2 cellular contexts compared by ENCODE assay signal in the genomic region with DNA sequence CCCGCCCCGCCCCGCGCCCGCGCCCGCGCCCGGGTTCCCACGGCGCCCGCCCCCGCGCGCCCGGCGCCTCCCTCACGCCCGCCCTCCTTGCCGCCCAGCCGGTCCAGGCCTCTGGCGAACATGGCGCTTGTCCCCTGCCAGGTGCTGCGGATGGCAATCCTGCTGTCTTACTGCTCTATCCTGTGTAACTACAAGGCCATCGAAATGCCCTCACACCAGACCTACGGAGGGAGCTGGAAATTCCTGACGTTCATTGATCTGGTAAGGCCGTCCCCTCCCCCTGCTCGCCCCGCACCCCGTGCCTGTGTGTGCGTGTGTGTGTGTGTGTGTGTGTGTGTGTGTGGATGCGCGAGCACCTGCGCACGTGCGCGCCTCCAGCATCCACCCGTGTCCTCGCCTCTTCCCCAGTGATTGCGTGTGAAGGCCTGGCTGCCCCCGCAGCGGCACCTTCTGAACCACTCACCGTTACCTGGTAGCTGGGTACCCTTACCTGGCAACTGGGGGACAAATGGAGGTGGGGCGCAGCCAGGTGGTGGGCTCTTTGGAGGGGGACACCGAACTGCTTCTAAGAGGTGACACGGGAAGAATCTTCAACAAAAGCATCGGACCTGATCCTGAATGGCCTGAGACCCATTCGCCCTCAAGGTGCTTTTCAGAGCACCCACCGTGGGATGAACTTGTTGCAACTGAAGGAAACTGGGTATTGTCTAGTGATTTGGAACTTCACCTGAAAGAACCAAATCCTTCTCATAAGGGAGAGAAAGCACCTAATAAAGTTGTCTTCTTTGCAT.
TF ChIP-seq lines count a peak whose summit lies in the region.

A gene with protein sequence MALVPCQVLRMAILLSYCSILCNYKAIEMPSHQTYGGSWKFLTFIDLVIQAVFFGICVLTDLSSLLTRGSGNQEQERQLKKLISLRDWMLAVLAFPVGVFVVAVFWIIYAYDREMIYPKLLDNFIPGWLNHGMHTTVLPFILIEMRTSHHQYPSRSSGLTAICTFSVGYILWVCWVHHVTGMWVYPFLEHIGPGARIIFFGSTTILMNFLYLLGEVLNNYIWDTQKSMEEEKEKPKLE (plus strand): TSS at position 84 of the 791 bp plus-strand sequence. CDS start 37 bp downstream, at position 121.

TF ChIP-seq in IMR-90, 13 proteins besides CTCF, POLR2A, EP300 and RAD21:
- TF ChIP-seq MXI1 (IDR thresholded peaks at IDR 0.05; ENCODE audit: borderline replicate concordance, low read depth, low read length) (0 out of 2 replicates have a peak, but pooled peaks have one; percentile 21), RCOR1 (IDR thresholded peaks at IDR 0.05; ENCODE audit: insufficient replicate concordance, low read length) (no peak), SMC3 (IDR thresholded peaks at IDR 0.05; ENCODE audit: low read depth, low read length) (no peak), MAZ (IDR thresholded peaks at IDR 0.05; ENCODE audit: borderline replicate concordance, low read depth, low read length) (peak; percentile 21; the same call in 1 of the 2 replicates), MAFK (IDR thresholded peaks at IDR 0.05; ENCODE audit: low read depth, low read length) (no peak), BHLHE40 (IDR thresholded peaks at IDR 0.05; ENCODE audit: low read depth, low read length) (peak; percentile 81)
- TF ChIP-seq, protein P1, sequence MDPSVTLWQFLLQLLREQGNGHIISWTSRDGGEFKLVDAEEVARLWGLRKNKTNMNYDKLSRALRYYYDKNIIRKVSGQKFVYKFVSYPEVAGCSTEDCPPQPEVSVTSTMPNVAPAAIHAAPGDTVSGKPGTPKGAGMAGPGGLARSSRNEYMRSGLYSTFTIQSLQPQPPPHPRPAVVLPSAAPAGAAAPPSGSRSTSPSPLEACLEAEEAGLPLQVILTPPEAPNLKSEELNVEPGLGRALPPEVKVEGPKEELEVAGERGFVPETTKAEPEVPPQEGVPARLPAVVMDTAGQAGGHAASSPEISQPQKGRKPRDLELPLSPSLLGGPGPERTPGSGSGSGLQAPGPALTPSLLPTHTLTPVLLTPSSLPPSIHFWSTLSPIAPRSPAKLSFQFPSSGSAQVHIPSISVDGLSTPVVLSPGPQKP (IDR thresholded peaks at IDR 0.05; ENCODE audit: borderline replicate concordance, low read depth, low read length): no peak

TF ChIP-seq in HepG2, 621 proteins besides CTCF, POLR2A, EP300 and RAD21 (continues in another document):
- TF ChIP-seq YY1 (IDR thresholded peaks at IDR 0.05; ENCODE audit: insufficient read depth, insufficient replicate concordance, low read depth, low read length) (peak; percentile 93), PTBP1 (IDR thresholded peaks at IDR 0.05; ENCODE audit: low read depth, low read length, poor library complexity, severe bottlenecking) (no peak), SMARCC2 (IDR thresholded peaks at IDR 0.05) (no peak), ZNF564 (CRISPR knock-in tag; IDR thresholded peaks at IDR 0.05) (no peak; the same call in 1 of the 2 replicates), ZNF589 (CRISPR knock-in tag; conservative IDR thresholded peaks at IDR 0.05) (0 out of 2 replicates have a peak, but pooled peaks have one; percentile 27), ZNF124 (CRISPR knock-in tag; IDR thresholded peaks at IDR 0.05) (peak; percentile 7; the same call in 1 of the 2 replicates), ATF7 (IDR thresholded peaks at IDR 0.05) (no peak), ATF7 (CRISPR knock-in tag; IDR thresholded peaks at IDR 0.05) (peak; percentile 74; the same call in 1 of the 2 replicates), HOXA5 (CRISPR knock-in tag; IDR thresholded peaks at IDR 0.05) (no peak; the same call in 1 of the 2 replicates), TCF7L2 (IDR thresholded peaks at IDR 0.05; ENCODE audit: low read depth, low read length) (no peak), ZNF773 (CRISPR knock-in tag; IDR thresholded peaks at IDR 0.05; ENCODE audit: borderline replicate concordance) (no peak), NFIB (CRISPR knock-in tag; IDR thresholded peaks at IDR 0.05; ENCODE audit: borderline replicate concordance) (no peak), ZNF572 (CRISPR knock-in tag; IDR thresholded peaks at IDR 0.05) (no peak), ZNF12 (CRISPR knock-in tag; IDR thresholded peaks at IDR 0.05) (no peak), ZNF879 (CRISPR knock-in tag; IDR thresholded peaks at IDR 0.05) (peak; percentile 87), KAT2B (IDR thresholded peaks at IDR 0.05; ENCODE audit: borderline replicate concordance, low read depth, low read length) (no peak), ZNF580 (CRISPR knock-in tag; IDR thresholded peaks at IDR 0.05; ENCODE audit: borderline replicate concordance, low read depth) (no peak), HMGXB3 (CRISPR knock-in tag; IDR thresholded peaks at IDR 0.05; ENCODE audit: borderline replicate concordance) (no peak; the same call in 1 of the 2 replicates), MEIS2 (CRISPR knock-in tag; IDR thresholded peaks at IDR 0.05) (no peak), SCMH1 (CRISPR knock-in tag; IDR thresholded peaks at IDR 0.05; ENCODE audit: borderline replicate concordance) (no peak), ZHX2 (IDR thresholded peaks at IDR 0.05; ENCODE audit: low read depth) (no peak), ZHX2 (CRISPR knock-in tag; IDR thresholded peaks at IDR 0.05; ENCODE audit: borderline replicate concordance) (no peak), NFE2 (CRISPR knock-in tag; IDR thresholded peaks at IDR 0.05) (no peak), SMAD9 (CRISPR knock-in tag; IDR thresholded peaks at IDR 0.05) (no peak), RFXAP (CRISPR knock-in tag; IDR thresholded peaks at IDR 0.05; ENCODE audit: borderline replicate concordance) (no peak), ATRX (CRISPR knock-in tag; IDR thresholded peaks at IDR 0.05; ENCODE audit: borderline replicate concordance) (no peak), KDM5B (CRISPR knock-in tag; IDR thresholded peaks at IDR 0.05; ENCODE audit: borderline replicate concordance) (no peak; the same call in 1 of the 2 replicates), ZNF790 (CRISPR knock-in tag; IDR thresholded peaks at IDR 0.05; ENCODE audit: borderline replicate concordance) (peak; percentile 44; the same call in 1 of the 2 replicates), TMF1 (CRISPR knock-in tag; IDR thresholded peaks at IDR 0.05; ENCODE audit: low read depth) (peak; percentile 8; the same call in 1 of the 2 replicates), ZMYM3 (CRISPR knock-in tag; IDR thresholded peaks at IDR 0.05) (peak; percentile 60; the same call in 1 of the 2 replicates), HIVEP1 (CRISPR knock-in tag; IDR thresholded peaks at IDR 0.05) (peak; percentile 80; the same call in 1 of the 2 replicates), SPEN (CRISPR knock-in tag; IDR thresholded peaks at IDR 0.05; ENCODE audit: low read depth) (peak; percentile 84), ZFP36L1 (CRISPR knock-in tag; IDR thresholded peaks at IDR 0.05) (no peak), ZNF724P (CRISPR knock-in tag; IDR thresholded peaks at IDR 0.05; ENCODE audit: borderline replicate concordance) (peak; percentile 82; the same call in 1 of the 2 replicates), CENPX (CRISPR knock-in tag; IDR thresholded peaks at IDR 0.05) (no peak), BRCA1 (CRISPR knock-in tag; IDR thresholded peaks at IDR 0.05) (no peak), ZNF367 (CRISPR knock-in tag; IDR thresholded peaks at IDR 0.05; ENCODE audit: borderline replicate concordance) (no peak), STAG1 (CRISPR knock-in tag; IDR thresholded peaks at IDR 0.05) (no peak)
- TF ChIP-seq, protein P2, sequence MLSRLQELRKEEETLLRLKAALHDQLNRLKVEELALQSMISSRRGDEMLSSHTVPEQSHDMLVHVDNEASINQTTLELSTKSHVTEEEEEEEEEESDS (CRISPR knock-in tag; IDR thresholded peaks at IDR 0.05; ENCODE audit: borderline replicate concordance): no peak
- TF ChIP-seq, protein P3, sequence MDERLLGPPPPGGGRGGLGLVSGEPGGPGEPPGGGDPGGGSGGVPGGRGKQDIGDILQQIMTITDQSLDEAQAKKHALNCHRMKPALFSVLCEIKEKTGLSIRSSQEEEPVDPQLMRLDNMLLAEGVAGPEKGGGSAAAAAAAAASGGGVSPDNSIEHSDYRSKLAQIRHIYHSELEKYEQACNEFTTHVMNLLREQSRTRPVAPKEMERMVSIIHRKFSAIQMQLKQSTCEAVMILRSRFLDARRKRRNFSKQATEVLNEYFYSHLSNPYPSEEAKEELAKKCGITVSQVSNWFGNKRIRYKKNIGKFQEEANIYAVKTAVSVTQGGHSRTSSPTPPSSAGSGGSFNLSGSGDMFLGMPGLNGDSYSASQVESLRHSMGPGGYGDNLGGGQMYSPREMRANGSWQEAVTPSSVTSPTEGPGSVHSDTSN (CRISPR knock-in tag; IDR thresholded peaks at IDR 0.05): 0 out of 2 replicates have a peak, but pooled peaks have one; percentile 17
- TF ChIP-seq, protein P4, sequence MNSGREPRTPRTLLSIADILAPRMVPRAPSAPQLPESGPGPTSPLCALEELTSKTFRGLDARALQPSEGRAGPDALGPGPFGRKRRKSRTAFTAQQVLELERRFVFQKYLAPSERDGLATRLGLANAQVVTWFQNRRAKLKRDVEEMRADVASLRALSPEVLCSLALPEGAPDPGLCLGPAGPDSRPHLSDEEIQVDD (CRISPR knock-in tag; IDR thresholded peaks at IDR 0.05; ENCODE audit: borderline replicate concordance): no peak
- TF ChIP-seq, protein P5, sequence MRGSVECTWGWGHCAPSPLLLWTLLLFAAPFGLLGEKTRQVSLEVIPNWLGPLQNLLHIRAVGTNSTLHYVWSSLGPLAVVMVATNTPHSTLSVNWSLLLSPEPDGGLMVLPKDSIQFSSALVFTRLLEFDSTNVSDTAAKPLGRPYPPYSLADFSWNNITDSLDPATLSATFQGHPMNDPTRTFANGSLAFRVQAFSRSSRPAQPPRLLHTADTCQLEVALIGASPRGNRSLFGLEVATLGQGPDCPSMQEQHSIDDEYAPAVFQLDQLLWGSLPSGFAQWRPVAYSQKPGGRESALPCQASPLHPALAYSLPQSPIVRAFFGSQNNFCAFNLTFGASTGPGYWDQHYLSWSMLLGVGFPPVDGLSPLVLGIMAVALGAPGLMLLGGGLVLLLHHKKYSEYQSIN (CRISPR knock-in tag; IDR thresholded peaks at IDR 0.05; ENCODE audit: borderline replicate concordance): no peak
